In genomic region chr6:2763876-2764540, GRCh38 we compare ENCODE assay signal across 8 cellular contexts. TPM values are rescaled to one million over a fixed set of nuclear protein-coding genes. Genes with fewer than 3 reads are reported as not detected.
DNase-seq lines count a peak whose midpoint lies in the region; ATAC-seq and TF ChIP-seq lines count a peak whose summit lies in the region.

No MANE protein-coding gene starts in this region.

- 76 to 86% methylated on average over 27 of the region's 27 CpGs for WGBS in tibial nerve, 2 donors

- H3K4me1 ChIP-seq in tibial nerve, result peaks cover 0 to 31% (median 18%) of the 10 kb centered on the region in 4 donors

- no peaks in the 10 kb centered on the region for H3K27me3 ChIP-seq in kidney epithelial cell (ENCODE audit: control insufficient read depth, insufficient read depth, low read length)
- H3K27me3 ChIP-seq in tibial nerve, result no peaks in the 10 kb centered on the region

- H3K27ac Mint-ChIP-seq in activated T-cell treated with anti-CD3 and anti-CD28 coated beads, Interleukin-2, amount 50 U/mL, for 24 hours, result peak overlapping the region; percentile 99
- H3K27ac Mint-ChIP-seq in activated naive CD8-positive, alpha-beta T cell treated with anti-CD3 and anti-CD28 coated beads, Interleukin-2, amount 10 ng/mL, durations not matched to agents 7 days and 5 days, result peak overlapping the region; percentile 95

- H3K9me3 Mint-ChIP-seq in activated T-cell treated with anti-CD3 and anti-CD28 coated beads, Interleukin-2, amount 50 U/mL, for 24 hours, result no peaks in the 10 kb centered on the region
- peaks cover 2% of the 10 kb centered on the region for H3K9me3 Mint-ChIP-seq in activated naive CD8-positive, alpha-beta T cell treated with anti-CD3 and anti-CD28 coated beads, Interleukin-2, amount 10 ng/mL, durations not matched to agents 7 days and 5 days

- TF ChIP-seq CTCF in kidney epithelial cell (IDR thresholded peaks at IDR 0.05; ENCODE audit: insufficient read depth, low read length, poor library complexity, severe bottlenecking) (no peak), tibial nerve (IDR thresholded peaks at IDR 0.05) (no peak)

- no peak for TF ChIP-seq POLR2A in tibial nerve (IDR thresholded peaks at IDR 0.05)

- peaks cover 24% of the 10 kb centered on the region for H3K36me3 Mint-ChIP-seq in activated T-cell treated with anti-CD3 and anti-CD28 coated beads, Interleukin-2, amount 50 U/mL, for 24 hours (ENCODE audit: low read depth)
- H3K36me3 Mint-ChIP-seq in activated naive CD8-positive, alpha-beta T cell treated with anti-CD3 and anti-CD28 coated beads, Interleukin-2, amount 10 ng/mL, durations not matched to agents 7 days and 5 days, result peaks cover 4% of the 10 kb centered on the region

- ATAC-seq in activated naive CD8-positive, alpha-beta T cell treated with anti-CD3 and anti-CD28 coated beads, Interleukin-2, amount 10 ng/mL, durations not matched to agents 7 days and 5 days (ENCODE audit: low read depth), result no peak
- ATAC-seq in GM19395 (IDR thresholded peaks at IDR 0.05; ENCODE audit: unreplicated experiment), result no peak

- no peaks in the 10 kb centered on the region for H3K27me3 Mint-ChIP-seq in activated T-cell treated with anti-CD3 and anti-CD28 coated beads, Interleukin-2, amount 50 U/mL, for 24 hours
- no peaks in the 10 kb centered on the region for H3K27me3 Mint-ChIP-seq in activated naive CD8-positive, alpha-beta T cell treated with anti-CD3 and anti-CD28 coated beads, Interleukin-2, amount 10 ng/mL, durations not matched to agents 7 days and 5 days

- no peaks in the 10 kb centered on the region for H3K9me3 ChIP-seq in tibial nerve

- H3K27ac ChIP-seq in tibial nerve, result peak overlapping the region; percentile 80 to 91 (median 90)

- H3K4me3 Mint-ChIP-seq in activated T-cell treated with anti-CD3 and anti-CD28 coated beads, Interleukin-2, amount 50 U/mL, for 24 hours, result peak overlapping the region; percentile 93
- peak overlapping the region; percentile 94 for H3K4me3 Mint-ChIP-seq in activated naive CD8-positive, alpha-beta T cell treated with anti-CD3 and anti-CD28 coated beads, Interleukin-2, amount 10 ng/mL, durations not matched to agents 7 days and 5 days

- peak overlapping the region; percentile 52 for H3K4me3 ChIP-seq in kidney epithelial cell (ENCODE audit: low read depth, low read length)
- peak overlapping the region; percentile 63 to 85 (median 66) for H3K4me3 ChIP-seq in tibial nerve

- no peak for TF ChIP-seq EP300 in tibial nerve (IDR thresholded peaks at IDR 0.05)

- H3K36me3 ChIP-seq in kidney epithelial cell (ENCODE audit: control insufficient read depth, insufficient read depth, low read length) (no peaks in the 10 kb centered on the region), tibial nerve (no peaks in the 10 kb centered on the region)

- no peak for DNase-seq in activated T-cell treated with anti-CD3 and anti-CD28 coated beads, Interleukin-2, amount 50 U/mL, for 24 hours
- DNase-seq in activated T-cell treated with anti-CD3 and anti-CD28 coated beads, Interleukin-2, amount 50 U/mL, for 1 hour, result no peak
- DNase-seq in activated naive CD8-positive, alpha-beta T cell treated with anti-CD3 and anti-CD28 coated beads, Interleukin-2, amount 10 ng/mL, durations not matched to agents 7 days and 5 days, result no peak
- DNase-seq in kidney epithelial cell (ENCODE audit: low read depth) (no peak), tibial nerve (ENCODE audit: low spot score in 2 of 2) (no peak), dermis blood vessel endothelial cell (no peak)
- no peak for DNase-seq in activated CD8-positive, alpha-beta memory T cell treated with anti-CD3 and anti-CD28 coated beads for 24 hours

- peaks cover 45% of the 10 kb centered on the region for H3K4me1 Mint-ChIP-seq in activated T-cell treated with anti-CD3 and anti-CD28 coated beads, Interleukin-2, amount 50 U/mL, for 24 hours (ENCODE audit: low read depth)
- peaks cover 35% of the 10 kb centered on the region for H3K4me1 Mint-ChIP-seq in activated naive CD8-positive, alpha-beta T cell treated with anti-CD3 and anti-CD28 coated beads, Interleukin-2, amount 10 ng/mL, durations not matched to agents 7 days and 5 days

- POLR2A ChIA-PET in activated naive CD8-positive, alpha-beta T cell treated with anti-CD3 and anti-CD28 coated beads, Interleukin-2, amount 10 ng/mL, durations not matched to agents 7 days and 5 days (lab: Charles Lee), result interaction anchor here (1.2 to 2.9 kb wide), 2 partner anchors 176 to 226 kb away, joined by 3 to 22 read pairs; no protein-coding TSS in a partner anchor

RNA-seq across cellular contexts. Expression of gene WRNIP1, which starts 1.2 kb away (rescaled TPM):
- 10 to 100 TPM; 45.4 to 46.7 TPM for total RNA-seq in activated naive CD8-positive, alpha-beta T cell treated with anti-CD3 and anti-CD28 coated beads, Interleukin-2, amount 10 ng/mL, durations not matched to agents 7 days and 5 days
- 70.9 and 73.6 TPM in 2 replicates for total RNA-seq in kidney epithelial cell
- total RNA-seq in tibial nerve, result 10 to 100 TPM; 62.6 to 89.4 (median 76.2) TPM
- total RNA-seq in dermis blood vessel endothelial cell, result 73.6 and 77.3 TPM in 2 replicates

RNA-seq across cellular contexts. Expression of gene MYLK4, which starts 13.3 kb away (rescaled TPM):
- total RNA-seq in activated naive CD8-positive, alpha-beta T cell treated with anti-CD3 and anti-CD28 coated beads, Interleukin-2, amount 10 ng/mL, durations not matched to agents 7 days and 5 days, result under 1 TPM; 0.33 to 0.62 TPM
- total RNA-seq in kidney epithelial cell (0.42 and 0.75 TPM in 2 replicates), tibial nerve (under 1 TPM; 0.42 to 0.98 (median 0.52) TPM), dermis blood vessel endothelial cell (0.51 and 0.65 TPM in 2 replicates)
